In the genomic region with DNA sequence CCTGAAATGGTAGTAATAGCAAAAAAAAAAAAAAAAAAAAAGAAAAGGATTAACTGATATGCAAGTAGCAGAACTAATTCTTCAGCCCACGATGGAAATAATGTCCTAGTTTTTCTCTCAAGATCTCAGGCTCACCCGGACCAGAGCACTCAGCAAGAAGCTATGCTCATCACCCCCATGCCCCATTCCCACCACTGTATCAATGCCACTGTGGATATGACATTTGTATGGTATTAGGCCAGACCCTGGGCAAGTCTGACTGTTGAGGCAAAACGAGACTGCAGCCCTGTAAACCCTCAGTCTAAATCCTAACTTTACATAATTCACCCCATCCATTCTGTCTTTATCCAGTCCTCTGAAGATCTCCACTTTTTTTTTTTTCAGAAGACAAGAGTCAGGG, we compare ENCODE assay signal across 11 cellular contexts.
DNase-seq lines count a peak whose midpoint lies in the region; ATAC-seq and TF ChIP-seq lines count a peak whose summit lies in the region.
"Had no signal": no experiment of that assay in that cellular context is flagged by ENCODE, and none has a peak within 500 bp of the region (broad histone marks: within the 10 kb centered on the region; RNA-seq: fewer than 3 reads in every experiment).

No MANE protein-coding gene starts in this region.

- CTCF ChIA-PET in activated naive CD4-positive, alpha-beta T cell treated with anti-CD3 and anti-CD28 coated beads, Interleukin-2, amount 10 ng/mL, durations not matched to agents 7 days and 5 days (lab: Charles Lee), result interaction anchor here (3.3 kb wide), 1 partner anchor 23 kb away, joined by 10 read pairs; no protein-coding TSS in a partner anchor
- CTCF ChIA-PET in activated CD8-positive, alpha-beta T cell treated with anti-CD3 and anti-CD28 coated beads, Interleukin-2, amount 10 ng/mL, durations not matched to agents 7 days and 5 days (lab: Charles Lee), result interaction anchor here (1.2 to 4.4 kb wide), 2 partner anchors 8 to 40 kb away, joined by 3 to 14 read pairs; no protein-coding TSS in a partner anchor

- H3K36me3 ChIP-seq in left lung (peaks cover 0 to 16% of the 10 kb centered on the region in 2 donors), thoracic aorta (no peaks in the 10 kb centered on the region), testis (ENCODE audit: low read depth, missing control alignments) (no peaks in the 10 kb centered on the region)

- peaks cover 64% of the 10 kb centered on the region for H3K36me3 Mint-ChIP-seq in activated naive CD4-positive, alpha-beta T cell treated with anti-CD3 and anti-CD28 coated beads, Interleukin-2, amount 10 ng/mL, durations not matched to agents 7 days and 5 days
- H3K36me3 Mint-ChIP-seq in activated CD8-positive, alpha-beta T cell treated with anti-CD3 and anti-CD28 coated beads, Interleukin-2, amount 10 ng/mL, durations not matched to agents 7 days and 5 days (ENCODE audit: low read depth), result peaks cover 61% of the 10 kb centered on the region

- no peak for ATAC-seq in activated CD8-positive, alpha-beta T cell treated with anti-CD3 and anti-CD28 coated beads, Interleukin-2, amount 10 ng/mL, durations not matched to agents 7 days and 5 days
- ATAC-seq in left lung (no peak), thoracic aorta (ENCODE audit: insufficient number of reproducible peaks, low FRiP score, low read depth) (no peak)

- H3K9me3 Mint-ChIP-seq in activated naive CD4-positive, alpha-beta T cell treated with anti-CD3 and anti-CD28 coated beads, Interleukin-2, amount 10 ng/mL, durations not matched to agents 7 days and 5 days, result no peaks in the 10 kb centered on the region
- H3K9me3 Mint-ChIP-seq in activated CD8-positive, alpha-beta T cell treated with anti-CD3 and anti-CD28 coated beads, Interleukin-2, amount 10 ng/mL, durations not matched to agents 7 days and 5 days (ENCODE audit: insufficient read depth), result no peaks in the 10 kb centered on the region

- H3K4me3 ChIP-seq in left lung, result no peak overlapping the region
- no peak overlapping the region for H3K4me3 ChIP-seq in thoracic aorta
- no peak overlapping the region for H3K4me3 ChIP-seq in testis

- peaks cover 88% of the 10 kb centered on the region for H3K4me1 Mint-ChIP-seq in activated naive CD4-positive, alpha-beta T cell treated with anti-CD3 and anti-CD28 coated beads, Interleukin-2, amount 10 ng/mL, durations not matched to agents 7 days and 5 days
- peaks cover 84% of the 10 kb centered on the region for H3K4me1 Mint-ChIP-seq in activated CD8-positive, alpha-beta T cell treated with anti-CD3 and anti-CD28 coated beads, Interleukin-2, amount 10 ng/mL, durations not matched to agents 7 days and 5 days (ENCODE audit: low read depth)

- intact Hi-C loops in left lung (cut with DNase I) (no loop called here), testis (cut with DNase I; ENCODE audit: low total_unique reads) (no loop called here)

- peak overlapping the region; percentile 80 for H3K27ac Mint-ChIP-seq in activated naive CD4-positive, alpha-beta T cell treated with anti-CD3 and anti-CD28 coated beads, Interleukin-2, amount 10 ng/mL, durations not matched to agents 7 days and 5 days
- peak overlapping the region; percentile 68 for H3K27ac Mint-ChIP-seq in activated CD8-positive, alpha-beta T cell treated with anti-CD3 and anti-CD28 coated beads, Interleukin-2, amount 10 ng/mL, durations not matched to agents 7 days and 5 days

- POLR2A ChIA-PET in activated CD8-positive, alpha-beta T cell treated with anti-CD3 and anti-CD28 coated beads, Interleukin-2, amount 10 ng/mL, durations not matched to agents 7 days and 5 days (lab: Charles Lee), result no interaction called here

- no peak for DNase-seq in activated naive CD4-positive, alpha-beta T cell treated with anti-CD3 and anti-CD28 coated beads, Interleukin-2, amount 10 ng/mL, durations not matched to agents 7 days and 5 days
- no peak for DNase-seq in activated naive CD4-positive, alpha-beta T cell treated with anti-CD3 and anti-CD28 coated beads, Interleukin-2, amount 50 U/mL, for 16 hours
- no peak for DNase-seq in activated CD8-positive, alpha-beta T cell treated with anti-CD3 and anti-CD28 coated beads, Interleukin-2, amount 10 ng/mL, durations not matched to agents 7 days and 5 days
- DNase-seq in left lung (no peak), thoracic aorta (ENCODE audit: low spot score) (no peak), testis (no peak), Kasumi-1 (lab: John Stamatoyannopoulos, UW) (no peak)
- DNase-seq in stimulated activated naive CD4-positive, alpha-beta T cell (lab: John Stamatoyannopoulos, UW), result no peak
- DNase-seq: activated gamma-delta T cell; effector memory CD4-positive, alpha-beta T cell; NCI-H1930 had no signal

- H3K4me3 Mint-ChIP-seq in activated naive CD4-positive, alpha-beta T cell treated with anti-CD3 and anti-CD28 coated beads, Interleukin-2, amount 10 ng/mL, durations not matched to agents 7 days and 5 days, result no peak overlapping the region
- no peak overlapping the region for H3K4me3 Mint-ChIP-seq in activated CD8-positive, alpha-beta T cell treated with anti-CD3 and anti-CD28 coated beads, Interleukin-2, amount 10 ng/mL, durations not matched to agents 7 days and 5 days

- TF ChIP-seq CTCF in left lung (IDR thresholded peaks at IDR 0.05) (no peak), thoracic aorta (IDR thresholded peaks at IDR 0.05) (no peak), testis (IDR thresholded peaks at IDR 0.05) (no peak)

- H3K27me3 ChIP-seq in left lung, result no peaks in the 10 kb centered on the region
- H3K27me3 ChIP-seq in thoracic aorta (replicated peaks; ENCODE audit: insufficient read depth), result no peaks in the 10 kb centered on the region
- H3K27me3 ChIP-seq in testis, result no peaks in the 10 kb centered on the region

- H3K9me3 ChIP-seq in left lung, result no peaks in the 10 kb centered on the region
- no peaks in the 10 kb centered on the region for H3K9me3 ChIP-seq in thoracic aorta
- H3K9me3 ChIP-seq in testis, result no peaks in the 10 kb centered on the region

- TF ChIP-seq POLR2A in testis (IDR thresholded peaks at IDR 0.05), result no peak

- no peaks in the 10 kb centered on the region for H3K27me3 Mint-ChIP-seq in activated naive CD4-positive, alpha-beta T cell treated with anti-CD3 and anti-CD28 coated beads, Interleukin-2, amount 10 ng/mL, durations not matched to agents 7 days and 5 days
- no peaks in the 10 kb centered on the region for H3K27me3 Mint-ChIP-seq in activated CD8-positive, alpha-beta T cell treated with anti-CD3 and anti-CD28 coated beads, Interleukin-2, amount 10 ng/mL, durations not matched to agents 7 days and 5 days (ENCODE audit: low read depth)

- H3K4me1 ChIP-seq in left lung (peaks cover 4 to 67% of the 10 kb centered on the region in 2 donors), thoracic aorta (ENCODE audit: control insufficient read depth in 1 of 2, low read depth in 2 of 2) (peaks cover 56 to 94% of the 10 kb centered on the region in 2 donors), testis (peaks cover 31% of the 10 kb centered on the region)

- 58 to 68% methylated on average over 3 of the region's 3 CpGs for WGBS in testis, 2 donors

- peak overlapping the region; percentile 66 to 71 for H3K27ac ChIP-seq in left lung
- H3K27ac ChIP-seq in thoracic aorta, result peak overlapping the region; percentile 78 to 80
- no peak overlapping the region for H3K27ac ChIP-seq in testis

Comparison
In these comparisons a context has a peak if more than half of its experiments do, and no peak if none do; other contexts are left out.
1. H3K27ac ChIP-seq: peak in left lung (2 of 2) and thoracic aorta (2 of 2); none in testis (0 of 2).